8 cellular contexts compared by ENCODE assay signal in genomic region chr10:102501201-102502028, GRCh38. TPM values are rescaled to one million over a fixed set of nuclear protein-coding genes. Genes with fewer than 3 reads are reported as not detected.
DNase-seq lines count a peak whose midpoint lies in the region; ATAC-seq and TF ChIP-seq lines count a peak whose summit lies in the region.

No MANE protein-coding gene starts in this region.

- H3K27ac ChIP-seq in layer of hippocampus (ENCODE audit: low read depth, low read length) (peak overlapping the region; percentile 64), thyroid gland (peak overlapping the region in 1 of 3 donors; percentile 92)

- TF ChIP-seq CTCF in astrocyte of the spinal cord (IDR thresholded peaks at IDR 0.05; ENCODE audit: low read depth, low read length) (no peak), thyroid gland (IDR thresholded peaks at IDR 0.05) (no peak)

- H3K4me3 ChIP-seq in astrocyte of the spinal cord (ENCODE audit: low read depth, low read length) (peak overlapping the region; percentile 95), thyroid gland (replicated peaks in 1 of 3) (peak overlapping the region in 2 of 3 donors; percentile 3 to 23)

- in situ Hi-C loops in astrocyte of the spinal cord (cut with HindIII; ENCODE audit: low sequenced_read_pairs) = loop anchor here (10.0 kb wide), 1 partner anchor 73 kb away; no protein-coding TSS in a partner anchor

- H3K27me3 ChIP-seq in layer of hippocampus (ENCODE audit: control insufficient read depth, insufficient read depth, low read length) (no peaks in the 10 kb centered on the region), thyroid gland (no peaks in the 10 kb centered on the region)

- DNase-seq in NCI-H82 (lab: John Stamatoyannopoulos, UW) (peak; percentile 38), NCI-H82 treated with DMSO at 0.1 percent for 48 hours (lab: John Stamatoyannopoulos, UW; ENCODE audit: unreplicated experiment) (no peak), astrocyte of the spinal cord (ENCODE audit: low read depth, low spot score) (peak; percentile 26), thyroid gland (no peak)

- peaks cover 33 to 34% of the 10 kb centered on the region in 2 donors for H3K4me1 ChIP-seq in thyroid gland

- no peak for ATAC-seq in GM21723 (IDR thresholded peaks at IDR 0.05; ENCODE audit: unreplicated experiment)
- ATAC-seq in HG03354 (IDR thresholded peaks at IDR 0.05; ENCODE audit: poor library complexity, severe bottlenecking, unreplicated experiment) = no peak
- ATAC-seq in GM18909 (IDR thresholded peaks at IDR 0.05; ENCODE audit: poor library complexity, unreplicated experiment) = no peak

- WGBS in thyroid gland, 2 donors = 5 to 6% methylated on average over 23 of the region's 23 CpGs

- H3K36me3 ChIP-seq in thyroid gland = no peaks in the 10 kb centered on the region

- H3K9me3 ChIP-seq in thyroid gland = no peaks in the 10 kb centered on the region

- intact Hi-C loops in thyroid gland (cut with DNase I) = loop anchor here (10.0 kb wide), 1 partner anchor 347 kb away; the partner anchor contains the start of gene NOLC1

- no peak for TF ChIP-seq POLR2A in thyroid gland (IDR thresholded peaks at IDR 0.05)

RNA-seq across cellular contexts. Expression of gene ACTR1A, which starts 1.1 kb away (rescaled TPM):
- total RNA-seq in thyroid gland = 100 to 1,000 TPM in 3 of 4 donors, 10 to 100 TPM in 1; 94.1 to 111 (median 103) TPM

RNA-seq across cellular contexts. Expression of gene SUFU, which starts 2.4 kb away (rescaled TPM):
- total RNA-seq in thyroid gland = 1 to 10 TPM; 2.3 to 5.4 (median 4.4) TPM

RNA-seq across cellular contexts. Expression of gene C10orf95, which starts 50.1 kb away (rescaled TPM):
- 1 to 10 TPM; 1.1 to 2.9 (median 1.8) TPM for total RNA-seq in thyroid gland

Comparison
In these comparisons a context has a peak if more than half of its experiments do, and no peak if none do; other contexts are left out.
1. DNase-seq: peak in NCI-H82 (single experiment) and astrocyte of the spinal cord (single experiment); none in NCI-H82 treated with DMSO at 0.1 percent for 48 hours (single experiment) and thyroid gland (0 of 2).